ENCODE assay signal across 20 cellular contexts in genomic region chr17:54982399-54982798, GRCh38. TPM values are rescaled to one million over a fixed set of nuclear protein-coding genes. Genes with fewer than 3 reads are reported as not detected.
DNase-seq lines count a peak whose midpoint lies in the region; ATAC-seq and TF ChIP-seq lines count a peak whose summit lies in the region.
"Had no signal": no experiment of that assay in that cellular context is flagged by ENCODE, and none has a peak within 500 bp of the region (broad histone marks: within the 10 kb centered on the region; RNA-seq: fewer than 3 reads in every experiment).

No MANE protein-coding gene starts in this region.

- peaks cover 7% of the 10 kb centered on the region for H3K36me3 Mint-ChIP-seq in osteocyte (ENCODE audit: unreplicated experiment)

- peaks cover 10% of the 10 kb centered on the region for H3K9me3 ChIP-seq in smooth muscle cell (replicated peaks; ENCODE audit: low read depth)
- H3K9me3 ChIP-seq: right atrium auricular region had no signal

- H3K4me3 ChIP-seq in ACC112 (ENCODE audit: low read depth, low read length) (peak overlapping the region; percentile 24), astrocyte of the cerebellum (ENCODE audit: low read depth, low read length) (no peak overlapping the region), fibroblast of pulmonary artery (replicated peaks; ENCODE audit: low read depth, low read length) (no peak overlapping the region), smooth muscle cell (no peak overlapping the region)
- H3K4me3 ChIP-seq: BLaER1, right atrium auricular region had no signal

- H3K27ac ChIP-seq in ACC112 (ENCODE audit: low read depth, low read length) (peak overlapping the region; percentile 84), smooth muscle cell (ENCODE audit: low read depth) (no peak overlapping the region)
- H3K27ac ChIP-seq: BLaER1, right atrium auricular region, RWPE1 had no signal

- H3K79me2 ChIP-seq in ACC112 (ENCODE audit: control insufficient read depth, insufficient read depth, low read length, unreplicated experiment) (peaks cover 16% of the 10 kb centered on the region), smooth muscle cell (ENCODE audit: low read depth) (peaks cover 24% of the 10 kb centered on the region)

- peaks cover 44% of the 10 kb centered on the region for H3K4me1 Mint-ChIP-seq in osteocyte (ENCODE audit: unreplicated experiment)

- peaks cover 13% of the 10 kb centered on the region for H4K20me1 ChIP-seq in smooth muscle cell (ENCODE audit: low read depth)
- H4K20me1 ChIP-seq: BLaER1 had no signal

- H3K27me3 Mint-ChIP-seq in osteocyte (ENCODE audit: unreplicated experiment): no peaks in the 10 kb centered on the region
- H3K27me3 Mint-ChIP-seq: activated naive CD8-positive, alpha-beta T cell treated with anti-CD3 and anti-CD28 coated beads for 36 hours; effector memory CD8-positive, alpha-beta T cell; stimulated activated naive CD8-positive, alpha-beta T cell treated with anti-CD3 and anti-CD28 coated beads, Interleukin-15, Interleukin-2, amounts not matched to agents 100 ng/mL and 50 ng/mL, for 24 hours had no signal

- peaks cover 9% of the 10 kb centered on the region for H3K9me3 Mint-ChIP-seq in osteocyte (ENCODE audit: unreplicated experiment)
- H3K9me3 Mint-ChIP-seq: activated naive CD8-positive, alpha-beta T cell treated with anti-CD3 and anti-CD28 coated beads for 36 hours; activated T-cell treated with anti-CD3 and anti-CD28 coated beads, Interleukin-2, amount 50 U/mL, for 72 hours; effector memory CD8-positive, alpha-beta T cell; stimulated activated naive CD8-positive, alpha-beta T cell treated with anti-CD3 and anti-CD28 coated beads, Interleukin-15, Interleukin-2, amounts not matched to agents 100 ng/mL and 50 ng/mL, for 24 hours had no signal

- H3K4me2 ChIP-seq in smooth muscle cell: no peak overlapping the region
- H3K4me2 ChIP-seq: BLaER1 had no signal

- H3F3A ChIP-seq in smooth muscle cell (ENCODE audit: low read depth): no peaks in the 10 kb centered on the region

- H3K27me3 ChIP-seq in ACC112 (ENCODE audit: insufficient read depth, low read length): no peaks in the 10 kb centered on the region
- no peaks in the 10 kb centered on the region for H3K27me3 ChIP-seq in smooth muscle cell (ENCODE audit: low read depth)
- H3K27me3 ChIP-seq: BLaER1, right atrium auricular region had no signal

- H3K4me3 Mint-ChIP-seq in osteocyte (ENCODE audit: unreplicated experiment): no peak overlapping the region
- H3K4me3 Mint-ChIP-seq: activated naive CD8-positive, alpha-beta T cell treated with anti-CD3 and anti-CD28 coated beads for 36 hours; activated T-cell treated with anti-CD3 and anti-CD28 coated beads, Interleukin-2, amount 50 U/mL, for 72 hours; effector memory CD8-positive, alpha-beta T cell; stimulated activated naive CD8-positive, alpha-beta T cell treated with anti-CD3 and anti-CD28 coated beads, Interleukin-15, Interleukin-2, amounts not matched to agents 100 ng/mL and 50 ng/mL, for 24 hours had no signal

- no peak overlapping the region for H3K9ac ChIP-seq in smooth muscle cell (ENCODE audit: low read depth)
- H3K9ac ChIP-seq: BLaER1 had no signal

- ATAC-seq in HG02610 (IDR thresholded peaks at IDR 0.05; ENCODE audit: unreplicated experiment): no peak
- ATAC-seq in HG02852 (IDR thresholded peaks at IDR 0.05; ENCODE audit: unreplicated experiment): no peak
- ATAC-seq: activated CD4-positive, CD25-positive, alpha-beta regulatory T cell treated with anti-CD3 and anti-CD28 coated beads, Interleukin-2, amount 50 U/mL, for 24 hours; activated T-cell treated with anti-CD3 and anti-CD28 coated beads, Interleukin-2, amount 50 U/mL, for 72 hours; effector memory CD8-positive, alpha-beta T cell had no signal

- H3K36me3 ChIP-seq in ACC112 (ENCODE audit: insufficient read depth, low read length) (peaks cover 18% of the 10 kb centered on the region), smooth muscle cell (ENCODE audit: low read depth) (no peaks in the 10 kb centered on the region)

- peak overlapping the region; percentile 82 for H3K27ac Mint-ChIP-seq in osteocyte (ENCODE audit: unreplicated experiment)
- H3K27ac Mint-ChIP-seq: activated naive CD8-positive, alpha-beta T cell treated with anti-CD3 and anti-CD28 coated beads for 36 hours; activated T-cell treated with anti-CD3 and anti-CD28 coated beads, Interleukin-2, amount 50 U/mL, for 72 hours; effector memory CD8-positive, alpha-beta T cell; stimulated activated naive CD8-positive, alpha-beta T cell treated with anti-CD3 and anti-CD28 coated beads, Interleukin-15, Interleukin-2, amounts not matched to agents 100 ng/mL and 50 ng/mL, for 24 hours had no signal

- TF ChIP-seq CTCF in astrocyte of the cerebellum (IDR thresholded peaks at IDR 0.05; ENCODE audit: low read depth, low read length, missing control alignments) (no peak), fibroblast of pulmonary artery (IDR thresholded peaks at IDR 0.05; ENCODE audit: low read length, missing control alignments) (no peak), osteocyte (IDR thresholded peaks at IDR 0.05) (no peak), smooth muscle cell (IDR thresholded peaks at IDR 0.05; ENCODE audit: borderline replicate concordance, insufficient read depth, poor library complexity, severe bottlenecking) (no peak)

- peak; percentile 34 for DNase-seq in astrocyte of the cerebellum (ENCODE audit: low read depth)
- peak; percentile 84 for DNase-seq in fibroblast of pulmonary artery (ENCODE audit: low read depth)
- DNase-seq in osteocyte (ENCODE audit: extremely low spot score, unreplicated experiment): no peak
- no peak for DNase-seq in smooth muscle cell (lab: John Stamatoyannopoulos, UW; ENCODE audit: unreplicated experiment)
- DNase-seq in SIG-M5 treated with dmso at 0.1 percent for 504 hours (lab: John Stamatoyannopoulos, UW; ENCODE audit: unreplicated experiment): no peak
- DNase-seq: activated naive CD8-positive, alpha-beta T cell treated with anti-CD3 and anti-CD28 coated beads for 36 hours; activated T-cell treated with anti-CD3 and anti-CD28 coated beads, Interleukin-2, amount 50 U/mL, for 72 hours; effector memory CD8-positive, alpha-beta T cell; NCI-H2107; NCI-H524; nucleus accumbens; stimulated activated CD4-positive, alpha-beta T cell treated with anti-CD3 and anti-CD28 coated beads, Interleukin-2, amount 100 ng/mL, for 48 hours had no signal

- H2AFZ ChIP-seq in ACC112 (ENCODE audit: low read length, unreplicated experiment): no peak overlapping the region
- H2AFZ ChIP-seq in smooth muscle cell (ENCODE audit: low read depth): no peak overlapping the region

- in situ Hi-C loops in astrocyte of the cerebellum (cut with HindIII; ENCODE audit: low sequenced_read_pairs): no loop called here

- peaks cover 43% of the 10 kb centered on the region for H3K4me1 ChIP-seq in ACC112 (ENCODE audit: control insufficient read depth, insufficient read depth, low read length, unreplicated experiment)
- no peaks in the 10 kb centered on the region for H3K4me1 ChIP-seq in smooth muscle cell (ENCODE audit: low read depth)
- H3K4me1 ChIP-seq: BLaER1 had no signal

RNA-seq across cellular contexts. Expression of gene STXBP4, which starts 13.8 kb away (rescaled TPM):
- total RNA-seq in osteocyte: 19.9 and 20.8 TPM in 2 replicates
- 45.9 and 59.5 TPM in 2 replicates for total RNA-seq in smooth muscle cell
- polyA plus RNA-seq in smooth muscle cell: 5.6 and 5.7 TPM in 2 replicates

RNA-seq across cellular contexts. Expression of gene COX11, which starts 13.9 kb away (rescaled TPM):
- total RNA-seq in osteocyte (47.4 and 57.8 TPM in 2 replicates), smooth muscle cell (32.3 and 38.9 TPM in 2 replicates)
- polyA plus RNA-seq in smooth muscle cell: 26.9 and 30.5 TPM in 2 replicates

Comparison
In these comparisons a context has a peak if more than half of its experiments do, and no peak if none do; other contexts are left out.
1. DNase-seq: peak in astrocyte of the cerebellum (single experiment) and fibroblast of pulmonary artery (single experiment); none in osteocyte (single experiment), smooth muscle cell (single experiment) and SIG-M5 treated with dmso at 0.1 percent for 504 hours (single experiment).